Comparison of ENCODE assay signal across 21 cellular contexts in genomic region chr2:36706451-36706850, GRCh38. TPM values are rescaled to one million over a fixed set of nuclear protein-coding genes. Genes with fewer than 3 reads are reported as not detected.
A peak's percentile ranks its signal among the peaks of the same experiment; 100 is the strongest.
DNase-seq lines count a peak whose midpoint lies in the region; ATAC-seq and TF ChIP-seq lines count a peak whose summit lies in the region.
"Had no signal": no experiment of that assay in that cellular context is flagged by ENCODE, and none has a peak within 500 bp of the region (broad histone marks: within the 10 kb centered on the region; RNA-seq: fewer than 3 reads in every experiment).

No MANE protein-coding gene starts in this region.

- H3K4me3 ChIP-seq in SJCRH30 (no peak overlapping the region), right atrium auricular region (no peak overlapping the region), thyroid gland (replicated peaks in 1 of 3) (no peak overlapping the region)
- H3K4me3 ChIP-seq: body of pancreas had no signal

- H3K27ac ChIP-seq in SJCRH30 (peak overlapping the region; percentile 92), right atrium auricular region (peak overlapping the region; percentile 46 to 48), thyroid gland (peak overlapping the region in 2 of 3 donors; percentile 5 to 46)
- H3K27ac ChIP-seq: body of pancreas had no signal

- DNase-seq in NCI-H2171 treated with DMSO at 0.1 percent for 48 hours (lab: John Stamatoyannopoulos, UW) (peak; percentile 3), NCI-H2171 (lab: John Stamatoyannopoulos, UW) (no peak), SJCRH30 (no peak), right atrium auricular region (ENCODE audit: low spot score) (no peak), thyroid gland (no peak), GDM1 (lab: John Stamatoyannopoulos, UW) (no peak)
- DNase-seq in naive thymus-derived CD8-positive, alpha-beta T cell: no peak
- DNase-seq: 8988T; activated CD4-positive, CD25-positive, alpha-beta regulatory T cell; activated CD8-positive, alpha-beta T cell treated with anti-CD3 and anti-CD28 coated beads, Interleukin-2, amount 10 ng/mL, durations not matched to agents 7 days and 5 days; body of pancreas; cortex of kidney; NCI-H187 treated with DMSO at 0.1 percent for 48 hours; NCI-H510A treated with DMSO at 0.1 percent for 48 hours; posterior cingulate gyrus; stimulated activated CD8-positive, alpha-beta memory T cell treated with anti-CD3 and anti-CD28 coated beads, Interleukin-4, amount 100 ng/mL, for 48 hours; substantia nigra had no signal

- intact Hi-C loops in thyroid gland (cut with DNase I): no loop called here

- peaks cover 26% of the 10 kb centered on the region for H3K4me1 ChIP-seq in SJCRH30
- peaks cover 0 to 17% of the 10 kb centered on the region in 2 donors for H3K4me1 ChIP-seq in right atrium auricular region
- peaks cover 0 to 4% of the 10 kb centered on the region in 2 donors for H3K4me1 ChIP-seq in thyroid gland
- H3K4me1 ChIP-seq: body of pancreas had no signal

- no peaks in the 10 kb centered on the region for H3K36me3 ChIP-seq in SJCRH30
- H3K36me3 ChIP-seq in right atrium auricular region: no peaks in the 10 kb centered on the region
- H3K36me3 ChIP-seq in thyroid gland: no peaks in the 10 kb centered on the region

- 73 to 80% methylated on average over 3 of the region's 3 CpGs for WGBS in thyroid gland, 2 donors

- TF ChIP-seq POLR2A in thyroid gland (IDR thresholded peaks at IDR 0.05): no peak
- no peak for TF ChIP-seq POLR2A in GM18505 (IDR thresholded peaks at IDR 0.05; ENCODE audit: borderline replicate concordance, extremely low read depth, insufficient read depth, insufficient read length)

- peaks cover 1 to 12% (median 8%) of the 10 kb centered on the region in 5 donors for H3K27me3 Mint-ChIP-seq in naive thymus-derived CD8-positive, alpha-beta T cell

- H3K9me3 ChIP-seq in SJCRH30 (replicated peaks) (peaks cover 12% of the 10 kb centered on the region), right atrium auricular region (peaks cover 0 to 10% of the 10 kb centered on the region in 2 donors), thyroid gland (no peaks in the 10 kb centered on the region)
- H3K9me3 ChIP-seq: body of pancreas had no signal

- peaks cover 0 to 14% (median 6%) of the 10 kb centered on the region in 9 donors for H3K9me3 Mint-ChIP-seq in naive thymus-derived CD8-positive, alpha-beta T cell

- H3K27me3 ChIP-seq in SJCRH30: no peaks in the 10 kb centered on the region
- no peaks in the 10 kb centered on the region for H3K27me3 ChIP-seq in right atrium auricular region
- no peaks in the 10 kb centered on the region for H3K27me3 ChIP-seq in thyroid gland
- H3K27me3 ChIP-seq: body of pancreas had no signal

- TF ChIP-seq CTCF in right atrium auricular region (IDR thresholded peaks at IDR 0.05) (no peak), thyroid gland (IDR thresholded peaks at IDR 0.05) (no peak)

- H3K4me1 Mint-ChIP-seq in naive thymus-derived CD8-positive, alpha-beta T cell: no peaks in the 10 kb centered on the region

- peaks cover 0 to 5% (median 0%) of the 10 kb centered on the region in 3 donors for H3K36me3 Mint-ChIP-seq in naive thymus-derived CD8-positive, alpha-beta T cell
- H3K36me3 Mint-ChIP-seq: activated naive CD8-positive, alpha-beta T cell had no signal

- no peak for ATAC-seq in naive thymus-derived CD8-positive, alpha-beta T cell
- no peak for ATAC-seq in GM18505 (IDR thresholded peaks at IDR 0.05; ENCODE audit: unreplicated experiment)
- ATAC-seq: activated CD8-positive, alpha-beta T cell treated with anti-CD3 and anti-CD28 coated beads, Interleukin-2, amount 10 ng/mL, durations not matched to agents 7 days and 5 days; body of pancreas had no signal

- H3K4me3 Mint-ChIP-seq in naive thymus-derived CD8-positive, alpha-beta T cell: no peak overlapping the region
- H3K4me3 Mint-ChIP-seq: activated CD8-positive, alpha-beta T cell treated with anti-CD3 and anti-CD28 coated beads, Interleukin-2, amount 10 ng/mL, durations not matched to agents 7 days and 5 days; activated naive CD8-positive, alpha-beta T cell had no signal

- POLR2A ChIA-PET in naive thymus-derived CD8-positive, alpha-beta T cell (lab: Charles Lee): no interaction called here

- H3K27ac Mint-ChIP-seq in naive thymus-derived CD8-positive, alpha-beta T cell: peak overlapping the region in 1 of 10 donors; percentile 18
- H3K27ac Mint-ChIP-seq: activated CD8-positive, alpha-beta T cell treated with anti-CD3 and anti-CD28 coated beads, Interleukin-2, amount 10 ng/mL, durations not matched to agents 7 days and 5 days; activated naive CD8-positive, alpha-beta T cell had no signal

RNA-seq across cellular contexts. Expression of gene VIT, which starts 9.9 kb away (rescaled TPM):
- 0.13 and 0.40 TPM in 2 replicates for total RNA-seq in SJCRH30 (2014; rRNA removed; shearing (Covaris generic))
- total RNA-seq in right atrium auricular region (10 to 100 TPM; 12.3 to 16.9 TPM), thyroid gland (10 to 100 TPM in 3 of 4 donors, 1 to 10 TPM in 1; 9.4 to 24.7 (median 20.6) TPM)
- not detected for total RNA-seq in naive thymus-derived CD8-positive, alpha-beta T cell
- under 1 TPM in 1 of 3 donors, not detected in 2; 0.50 TPM for polyA plus RNA-seq in naive thymus-derived CD8-positive, alpha-beta T cell
- total RNA-seq: activated CD8-positive, alpha-beta T cell treated with anti-CD3 and anti-CD28 coated beads, Interleukin-2, amount 10 ng/mL, durations not matched to agents 7 days and 5 days; glomerular endothelial cell; myocyte had no signal

Comparison
In these comparisons a context has a peak if more than half of its experiments do, and no peak if none do; other contexts are left out.
1. H3K27ac ChIP-seq: peak in every context shown above with its lines; median percentile 92 in SJCRH30; 47 in right atrium auricular region; 26 in thyroid gland.